13 cellular contexts compared by ENCODE assay signal in the genomic region with DNA sequence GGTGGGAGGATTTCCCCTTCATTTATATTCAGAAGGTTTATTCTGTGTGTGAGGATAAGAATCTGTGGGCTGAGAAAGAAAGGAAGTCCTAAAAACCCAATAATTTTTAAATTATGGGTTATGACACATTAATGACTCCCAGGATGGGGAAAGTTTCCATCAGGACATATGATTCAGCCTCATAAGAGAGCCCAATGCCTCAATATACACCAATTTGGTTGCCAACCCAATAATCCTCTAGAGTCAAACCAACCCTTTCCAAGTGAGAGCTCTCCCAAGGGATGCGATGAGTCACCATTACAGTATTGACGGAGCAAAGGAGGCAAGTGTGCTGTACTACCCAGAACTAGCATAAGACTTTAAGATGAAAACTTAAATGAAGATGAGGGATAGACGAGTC.
DNase-seq lines count a peak whose midpoint lies in the region; ATAC-seq and TF ChIP-seq lines count a peak whose summit lies in the region.
"Had no signal": no experiment of that assay in that cellular context is flagged by ENCODE, and none has a peak within 500 bp of the region (broad histone marks: within the 10 kb centered on the region; RNA-seq: fewer than 3 reads in every experiment).

No MANE protein-coding gene starts in this region.

- TF ChIP-seq CTCF in Calu3 (IDR thresholded peaks at IDR 0.05; ENCODE audit: unreplicated experiment), result no peak
- TF ChIP-seq CTCF in NB4 (IDR thresholded peaks at IDR 0.05; ENCODE audit: low read depth, low read length), result no peak
- no peak for TF ChIP-seq CTCF in chondrocyte (IDR thresholded peaks at IDR 0.05)

- H3K9me3 Mint-ChIP-seq in Calu3 (ENCODE audit: low read depth, unreplicated experiment) (no peaks in the 10 kb centered on the region), chondrocyte (ENCODE audit: low read depth) (no peaks in the 10 kb centered on the region)
- H3K9me3 Mint-ChIP-seq: activated CD4-positive, alpha-beta memory T cell treated with anti-CD3 and anti-CD28 coated beads, Interleukin-2, amount 10 ng/mL, durations not matched to agents 7 days and 5 days had no signal

- CTCF ChIA-PET in Calu3 (lab: Charles Lee), result no interaction called here

- no peak for ATAC-seq in GM21390 (IDR thresholded peaks at IDR 0.05; ENCODE audit: unreplicated experiment)
- ATAC-seq in HG03442 (IDR thresholded peaks at IDR 0.05; ENCODE audit: unreplicated experiment), result no peak

- H3K4me3 ChIP-seq in NB4 (ENCODE audit: low read depth, low read length), result no peak overlapping the region

- peaks cover 20% of the 10 kb centered on the region for H3K4me1 Mint-ChIP-seq in Calu3 (ENCODE audit: low read depth, unreplicated experiment)
- peaks cover 39% of the 10 kb centered on the region for H3K4me1 Mint-ChIP-seq in chondrocyte (ENCODE audit: low read depth)

- H3K36me3 Mint-ChIP-seq in Calu3 (ENCODE audit: insufficient read depth, unreplicated experiment) (no peaks in the 10 kb centered on the region), chondrocyte (ENCODE audit: low read depth) (no peaks in the 10 kb centered on the region)
- H3K36me3 Mint-ChIP-seq: activated naive CD8-positive, alpha-beta T cell had no signal

- TF ChIP-seq POLR2A in NB4 (IDR thresholded peaks at IDR 0.05; ENCODE audit: extremely low read depth, insufficient read length), result no peak

- DNase-seq in Calu3 (peak; percentile 9), NB4 (ENCODE audit: low read depth) (peak; percentile 19), chondrocyte (ENCODE audit: low spot score) (no peak), renal cortical epithelial cell (ENCODE audit: low read depth) (peak; percentile 57), HUDEP-2 (lab: John Stamatoyannopoulos, UW; ENCODE audit: unreplicated experiment in 76 of 76) (no peak)
- no peak for DNase-seq in activated CD4-positive, alpha-beta T cell treated with anti-CD3 and anti-CD28 coated beads, Interleukin-2, amount 50 U/mL, for 1 hour
- DNase-seq: activated CD4-positive, alpha-beta memory T cell treated with anti-CD3 and anti-CD28 coated beads, Interleukin-2, amount 10 ng/mL, durations not matched to agents 7 days and 5 days; Karpas-422; NCI-H510A treated with DMSO at 0.1 percent for 48 hours; SW 1271 had no signal

- H3K27me3 Mint-ChIP-seq in Calu3 (ENCODE audit: unreplicated experiment), result no peaks in the 10 kb centered on the region
- no peaks in the 10 kb centered on the region for H3K27me3 Mint-ChIP-seq in chondrocyte (ENCODE audit: low read depth)
- H3K27me3 Mint-ChIP-seq: activated CD4-positive, alpha-beta memory T cell treated with anti-CD3 and anti-CD28 coated beads, Interleukin-2, amount 10 ng/mL, durations not matched to agents 7 days and 5 days; activated naive CD8-positive, alpha-beta T cell had no signal

- no TSS peak for BruUV-seq in Calu3 (replicated peaks; lab: Mats Ljungman, UMichigan)

- intact Hi-C loops in Calu3 (cut with micrococcal nuclease; ENCODE audit: unreplicated experiment), result loop anchor here (5.0 kb wide), 1 partner anchor 268 kb away; no protein-coding TSS in a partner anchor

- H3K27ac Mint-ChIP-seq in Calu3 (ENCODE audit: unreplicated experiment) (peak overlapping the region; percentile 54), chondrocyte (ENCODE audit: unreplicated experiment) (peak overlapping the region; percentile 30)
- H3K27ac Mint-ChIP-seq: activated CD4-positive, alpha-beta memory T cell treated with anti-CD3 and anti-CD28 coated beads, Interleukin-2, amount 10 ng/mL, durations not matched to agents 7 days and 5 days; activated naive CD8-positive, alpha-beta T cell had no signal

- H3K4me3 Mint-ChIP-seq in Calu3 (ENCODE audit: low read depth, unreplicated experiment) (no peak overlapping the region), chondrocyte (ENCODE audit: unreplicated experiment) (no peak overlapping the region)
- H3K4me3 Mint-ChIP-seq: activated CD4-positive, alpha-beta memory T cell treated with anti-CD3 and anti-CD28 coated beads, Interleukin-2, amount 10 ng/mL, durations not matched to agents 7 days and 5 days; activated naive CD8-positive, alpha-beta T cell had no signal

Comparison
In these comparisons a context has a peak if more than half of its experiments do, and no peak if none do; other contexts are left out.
1. DNase-seq: peak in Calu3 (single experiment), NB4 (single experiment) and renal cortical epithelial cell (single experiment); none in chondrocyte (single experiment), HUDEP-2 (0 of 76) and activated CD4-positive, alpha-beta T cell treated with anti-CD3 and anti-CD28 coated beads, Interleukin-2, amount 50 U/mL, for 1 hour (single experiment).